In genomic region chr4:131764730-131765129, GRCh38 we compare ENCODE assay signal across 16 cellular contexts.
"Had no signal": no experiment of that assay in that cellular context is flagged by ENCODE, and none has a peak within 500 bp of the region (broad histone marks: within the 10 kb centered on the region; RNA-seq: fewer than 3 reads in every experiment).

No MANE protein-coding gene starts in this region.

- H3K27me3 Mint-ChIP-seq: activated naive CD4-positive, alpha-beta T cell treated with anti-CD3 and anti-CD28 coated beads, Interleukin-2, amount 10 ng/mL, durations not matched to agents 7 days and 5 days; stimulated activated naive B cell treated with anti-CD40 and anti-IgM and Interleukin-4, amounts not matched to agents 10 μg/mL and 1 μg/mL and 100 μg/mL, for 72 hours had no signal

- H3K36me3 ChIP-seq: lower lobe of right lung, sigmoid colon, WERI-Rb-1 had no signal

- ATAC-seq: lower lobe of right lung; mucosa of descending colon; stimulated activated naive B cell treated with anti-CD40 and anti-IgM and Interleukin-4, amounts not matched to agents 10 μg/mL and 1 μg/mL and 100 μg/mL, for 72 hours had no signal

- H3K4me1 Mint-ChIP-seq: activated naive CD4-positive, alpha-beta T cell treated with anti-CD3 and anti-CD28 coated beads, Interleukin-2, amount 10 ng/mL, durations not matched to agents 7 days and 5 days; nephron progenitor cell; stimulated activated naive B cell treated with anti-CD40 and anti-IgM and Interleukin-4, amounts not matched to agents 10 μg/mL and 1 μg/mL and 100 μg/mL, for 72 hours had no signal

- DNase-seq: activated CD4-positive, CD25-positive, alpha-beta regulatory T cell treated with anti-CD3 and anti-CD28 coated beads, Interleukin-2, amount 50 U/mL, for 72 hours; activated naive CD4-positive, alpha-beta T cell treated with anti-CD3 and anti-CD28 coated beads, Interleukin-2, amount 10 ng/mL, durations not matched to agents 7 days and 5 days; activated T-cell treated with anti-CD3 and anti-CD28 coated beads, Interleukin-2, amount 50 U/mL, for 1 hour; foreskin fibroblast; lower lobe of right lung; mesendoderm; mucosa of descending colon; nephron progenitor cell; sigmoid colon; stimulated activated CD4-positive, alpha-beta T cell treated with anti-CD3 and anti-CD28 coated beads, Interleukin-2, amount 100 ng/mL, for 48 hours; stimulated activated CD8-positive, alpha-beta memory T cell treated with anti-CD3 and anti-CD28 coated beads, Interleukin-4, amount 100 ng/mL, for 48 hours; stimulated activated naive B cell treated with anti-CD40 and anti-IgM and Interleukin-4, amounts not matched to agents 10 μg/mL and 1 μg/mL and 100 μg/mL, for 72 hours; T-helper 1 cell; trophoblast cell; WERI-Rb-1 had no signal

- H3K4me3 Mint-ChIP-seq: activated naive CD4-positive, alpha-beta T cell treated with anti-CD3 and anti-CD28 coated beads, Interleukin-2, amount 10 ng/mL, durations not matched to agents 7 days and 5 days; nephron progenitor cell; stimulated activated naive B cell treated with anti-CD40 and anti-IgM and Interleukin-4, amounts not matched to agents 10 μg/mL and 1 μg/mL and 100 μg/mL, for 72 hours had no signal

- H3K4me3 ChIP-seq: lower lobe of right lung, mucosa of descending colon, sigmoid colon, smooth muscle cell had no signal

- H3K27ac ChIP-seq: lower lobe of right lung, sigmoid colon, WERI-Rb-1 had no signal

- H3K27me3 ChIP-seq: sigmoid colon had no signal

- H3K36me3 Mint-ChIP-seq: activated naive CD4-positive, alpha-beta T cell treated with anti-CD3 and anti-CD28 coated beads, Interleukin-2, amount 10 ng/mL, durations not matched to agents 7 days and 5 days had no signal

- H3K27ac Mint-ChIP-seq: activated naive CD4-positive, alpha-beta T cell treated with anti-CD3 and anti-CD28 coated beads, Interleukin-2, amount 10 ng/mL, durations not matched to agents 7 days and 5 days; nephron progenitor cell; stimulated activated naive B cell treated with anti-CD40 and anti-IgM and Interleukin-4, amounts not matched to agents 10 μg/mL and 1 μg/mL and 100 μg/mL, for 72 hours had no signal

- H3K9me3 ChIP-seq: lower lobe of right lung, sigmoid colon had no signal

- H3K9me3 Mint-ChIP-seq: activated naive CD4-positive, alpha-beta T cell treated with anti-CD3 and anti-CD28 coated beads, Interleukin-2, amount 10 ng/mL, durations not matched to agents 7 days and 5 days had no signal

- H3K4me1 ChIP-seq: lower lobe of right lung, sigmoid colon had no signal
